Comparison of ENCODE assay signal across 1 cellular context in genomic region chr15:32649336-32649735, GRCh38.
TF ChIP-seq lines count a peak whose summit lies in the region.

No MANE protein-coding gene starts in this region.

TF ChIP-seq in HCT116, 20 proteins besides CTCF, POLR2A, EP300 and RAD21 (continued from another document):
- no peak for TF ChIP-seq REST (IDR thresholded peaks at IDR 0.05; ENCODE audit: low read depth)
- no peak for TF ChIP-seq ZBTB33 (IDR thresholded peaks at IDR 0.05; ENCODE audit: extremely low read depth, insufficient replicate concordance, low read length)
- no peak for TF ChIP-seq CEBPB (IDR thresholded peaks at IDR 0.05; ENCODE audit: low read depth)
- TF ChIP-seq TCF7L2 (IDR thresholded peaks at IDR 0.05; ENCODE audit: borderline replicate concordance, extremely low read depth, insufficient read depth, insufficient read length): no peak
